18 cellular contexts compared by ENCODE assay signal in genomic region chr12:88145567-88146347, GRCh38. TPM values are rescaled to one million over a fixed set of nuclear protein-coding genes. Genes with fewer than 3 reads are reported as not detected.
DNase-seq lines count a peak whose midpoint lies in the region; TF ChIP-seq lines count a peak whose summit lies in the region.
"Had no signal": no experiment of that assay in that cellular context is flagged by ENCODE, and none has a peak within 500 bp of the region (broad histone marks: within the 10 kb centered on the region; RNA-seq: fewer than 3 reads in every experiment).

No MANE protein-coding gene starts in this region.

- H3K4me3 Mint-ChIP-seq in nephron progenitor cell: no peak overlapping the region
- H3K4me3 Mint-ChIP-seq: T-helper 17 cell had no signal

- intact Hi-C loops in mammary epithelial cell (cut with micrococcal nuclease): loop anchor here (10.0 kb wide), 1 partner anchor 349 kb away; no protein-coding TSS in a partner anchor
- intact Hi-C loops in stomach (cut with DNase I; ENCODE audit: low total_unique reads): no loop called here

- dilution Hi-C loops in mammary epithelial cell (cut with HindIII; ENCODE audit: low sequenced_read_pairs): no loop called here

- in situ Hi-C loops in Caki2 (cut with HindIII; ENCODE audit: low pct_unique_long_range_greater_than_20kb, low sequenced_read_pairs): no loop called here
- in situ Hi-C loops in mammary epithelial cell (cut with MboI; ENCODE audit: low sequenced_read_pairs in 2 of 2): loop anchor here in 1 of 2 donors (10.0 to 25.0 kb wide), 2 partner anchors 369 to 867 kb away; no protein-coding TSS in a partner anchor

- no peaks in the 10 kb centered on the region for H4K20me1 ChIP-seq in mammary epithelial cell (ENCODE audit: insufficient read depth, low read length)

- H3K27me3 ChIP-seq in mammary epithelial cell (ENCODE audit: insufficient read depth, low read length) (no peaks in the 10 kb centered on the region), stomach (no peaks in the 10 kb centered on the region)
- H3K27me3 ChIP-seq: sigmoid colon, vagina had no signal

- 68% methylated on average over 5 of the region's 5 CpGs for WGBS in mammary epithelial cell (ENCODE audit: low coverage, missing lambda C conversion rate)
- 78 to 86% (median 86%) methylated on average over 5 of the region's 5 CpGs for WGBS in stomach, 5 donors

- TF ChIP-seq CTCF in mammary epithelial cell (conservative IDR thresholded peaks at IDR 0.05 in 1 of 2, IDR thresholded peaks at IDR 0.05 in 1 of 2; ENCODE audit: extremely low read depth in 1 of 2, insufficient read depth in 1 of 2, low read depth in 1 of 2, low read length in 2 of 2) (no peak), nephron progenitor cell (IDR thresholded peaks at IDR 0.05) (no peak), stomach (IDR thresholded peaks at IDR 0.05) (no peak)

- H3K79me2 ChIP-seq in mammary epithelial cell (ENCODE audit: insufficient read depth, low read length): peaks cover 76% of the 10 kb centered on the region

- H3K9ac ChIP-seq in mammary epithelial cell (ENCODE audit: insufficient read depth, low read length): peak overlapping the region; percentile 35

- peak overlapping the region; percentile 18 to 26 (median 19) for H3K4me3 ChIP-seq in mammary epithelial cell (replicated peaks in 1 of 3; ENCODE audit: insufficient read depth in 1 of 3, low read depth in 2 of 3, low read length in 3 of 3)
- no peak overlapping the region for H3K4me3 ChIP-seq in stomach
- H3K4me3 ChIP-seq: mucosa of descending colon, sigmoid colon, vagina had no signal

- CTCF ChIA-PET in mammary epithelial cell (lab: Charles Lee; ENCODE audit: low non-redundant PET): no interaction called here

- BruUV-seq in mammary epithelial cell (replicated peaks; lab: Mats Ljungman, UMichigan): no TSS peak

- peaks cover 10% of the 10 kb centered on the region for H3K36me3 Mint-ChIP-seq in nephron progenitor cell (ENCODE audit: low read depth)

- no peak for TF ChIP-seq POLR2A in stomach (IDR thresholded peaks at IDR 0.05)

- H3K36me3 ChIP-seq in mammary epithelial cell (ENCODE audit: insufficient read depth, low read length): peaks cover 5% of the 10 kb centered on the region
- H3K36me3 ChIP-seq in stomach: no peaks in the 10 kb centered on the region

- peak overlapping the region; percentile 77 for H3K4me2 ChIP-seq in mammary epithelial cell (ENCODE audit: insufficient read depth, low read depth, low read length)

- peak overlapping the region; percentile 48 for H3K27ac ChIP-seq in mammary epithelial cell (ENCODE audit: insufficient read depth, low read depth, low read length)
- no peak overlapping the region for H3K27ac ChIP-seq in stomach
- H3K27ac ChIP-seq: sigmoid colon, vagina had no signal

- no peaks in the 10 kb centered on the region for H3K9me3 Mint-ChIP-seq in nephron progenitor cell

- DNase-seq in Caki2 (ENCODE audit: low read depth) (peak; percentile 64), NCI-H146 treated with DMSO at 0.1 percent for 48 hours (lab: John Stamatoyannopoulos, UW; ENCODE audit: unreplicated experiment) (peak; percentile 77), mammary epithelial cell (peak; percentile 17), nephron progenitor cell (no peak), D341Med (ENCODE audit: low spot score) (no peak), stomach (no peak), COLO829 (ENCODE audit: low spot score) (no peak), T1000 (lab: John Stamatoyannopoulos, UW) (no peak)
- DNase-seq: activated CD4-positive, CD25-positive, alpha-beta regulatory T cell; activated effector memory CD4-positive, alpha-beta T cell treated with anti-CD3 and anti-CD28 coated beads, Interleukin-2, amount 50 U/mL, for 16 hours; central memory CD4-positive, alpha-beta T cell; left colon; mucosa of descending colon; NCI-H226; sigmoid colon; stimulated activated CD4-positive, alpha-beta T cell treated with anti-CD3 and anti-CD28 coated beads, Interleukin-2, amount 100 ng/mL, for 24 hours; T-helper 17 cell had no signal

- H3K27me3 Mint-ChIP-seq in nephron progenitor cell (ENCODE audit: low read depth, poor library complexity): no peaks in the 10 kb centered on the region
- H3K27me3 Mint-ChIP-seq: T-helper 17 cell had no signal

- H3K4me1 Mint-ChIP-seq in nephron progenitor cell: peaks cover 43% of the 10 kb centered on the region

- H3K4me1 ChIP-seq in mammary epithelial cell (ENCODE audit: insufficient read depth, low read length) (peaks cover 31% of the 10 kb centered on the region), stomach (peaks cover 0 to 41% (median 28%) of the 10 kb centered on the region in 4 donors)

- H3K9me3 ChIP-seq in mammary epithelial cell (replicated peaks; ENCODE audit: insufficient read depth, low read length): no peaks in the 10 kb centered on the region
- no peaks in the 10 kb centered on the region for H3K9me3 ChIP-seq in stomach
- H3K9me3 ChIP-seq: mucosa of descending colon, sigmoid colon, vagina had no signal

- H2AFZ ChIP-seq in mammary epithelial cell (ENCODE audit: low read depth, low read length): no peak overlapping the region

- TF ChIP-seq EP300 in stomach (IDR thresholded peaks at IDR 0.05): no peak

- H3K27ac Mint-ChIP-seq in nephron progenitor cell: peak overlapping the region; percentile 10
- H3K27ac Mint-ChIP-seq: T-helper 17 cell had no signal

RNA-seq across cellular contexts. Expression of gene TMTC3, which starts 3.6 kb away (rescaled TPM):
- total RNA-seq in Caki2 (2014; rRNA removed; shearing (Covaris generic); ENCODE audit: low replicate concordance): 21.3 and 21.9 TPM in 2 replicates
- total RNA-seq in mammary epithelial cell (10 to 100 TPM; 46.3 to 97.0 TPM), stomach (10 to 100 TPM in 2 of 5 donors, 1 to 10 TPM in 3; 2.9 to 33.6 (median 4.9) TPM)
- polyA plus RNA-seq in mammary epithelial cell (20.2 TPM), stomach (1 to 10 TPM; 1.7 to 3.4 (median 1.7) TPM)
- 74.9 TPM for polyA minus RNA-seq in mammary epithelial cell

RNA-seq across cellular contexts. Expression of gene CEP290, which starts 3.9 kb away (rescaled TPM):
- 3.2 and 5.4 TPM in 2 replicates for total RNA-seq in Caki2 (2014; rRNA removed; shearing (Covaris generic); ENCODE audit: low replicate concordance)
- total RNA-seq in mammary epithelial cell (10 to 100 TPM; 20.0 to 20.5 TPM), stomach (100 to 1,000 TPM in 1 of 5 donors, 10 to 100 TPM in 4; 23.9 to 109 (median 28.0) TPM)
- polyA plus RNA-seq in mammary epithelial cell (4.7 TPM), stomach (1 to 10 TPM; 2.9 to 3.2 (median 3.2) TPM)
- polyA minus RNA-seq in mammary epithelial cell: 1.8 TPM

Comparison
In these comparisons a context has a peak if more than half of its experiments do, and no peak if none do; other contexts are left out.
1. DNase-seq: peak in Caki2 (single experiment), NCI-H146 treated with DMSO at 0.1 percent for 48 hours (single experiment) and mammary epithelial cell (single experiment); none in nephron progenitor cell (single experiment), D341Med (single experiment), stomach (single experiment), COLO829 (single experiment) and T1000 (single experiment).
2. H3K4me3 ChIP-seq: peak in mammary epithelial cell (3 of 3); none in stomach (0 of 4).